In genomic region chr12:104464899-104465298, GRCh38 we compare ENCODE assay signal across 14 cellular contexts. TPM values are rescaled to one million over a fixed set of nuclear protein-coding genes. Genes with fewer than 3 reads are reported as not detected.
DNase-seq lines count a peak whose midpoint lies in the region; ATAC-seq and TF ChIP-seq lines count a peak whose summit lies in the region.
"Had no signal": no experiment of that assay in that cellular context is flagged by ENCODE, and none has a peak within 500 bp of the region (broad histone marks: within the 10 kb centered on the region; RNA-seq: fewer than 3 reads in every experiment).

No MANE protein-coding gene starts in this region.

- no peak for TF ChIP-seq CTCF in DND-41 (IDR thresholded peaks at IDR 0.05; ENCODE audit: borderline replicate concordance, extremely low read depth, low read length, poor library complexity, severe bottlenecking)
- no peak for TF ChIP-seq CTCF in activated CD8-positive, alpha-beta T cell treated with anti-CD3 and anti-CD28 coated beads for 36 hours (IDR thresholded peaks at IDR 0.05)

- POLR2A ChIA-PET in activated CD8-positive, alpha-beta T cell treated with anti-CD3 and anti-CD28 coated beads for 36 hours (lab: Charles Lee): no interaction called here

- peaks cover 0 to 1% (median 0%) of the 10 kb centered on the region in 7 donors for H3K9me3 Mint-ChIP-seq in CD4-positive, CD25-positive, alpha-beta regulatory T cell
- peaks cover 5% of the 10 kb centered on the region for H3K9me3 Mint-ChIP-seq in activated CD8-positive, alpha-beta T cell treated with anti-CD3 and anti-CD28 coated beads for 36 hours
- no peaks in the 10 kb centered on the region for H3K9me3 Mint-ChIP-seq in memory B cell

- ATAC-seq in CD4-positive, CD25-positive, alpha-beta regulatory T cell (ENCODE audit: low read depth in 2 of 2): no peak
- no peak for ATAC-seq in DND-41 (ENCODE audit: insufficient read depth, low read depth)
- no peak for ATAC-seq in activated CD8-positive, alpha-beta T cell treated with anti-CD3 and anti-CD28 coated beads for 36 hours
- ATAC-seq in memory B cell (ENCODE audit: low read depth): no peak
- no peak for ATAC-seq in GM18517 (IDR thresholded peaks at IDR 0.05; ENCODE audit: unreplicated experiment)

- H3K27me3 ChIP-seq in CD4-positive, CD25-positive, alpha-beta regulatory T cell (ENCODE audit: control insufficient read depth, insufficient read depth, low read length): no peaks in the 10 kb centered on the region
- no peaks in the 10 kb centered on the region for H3K27me3 ChIP-seq in DND-41 (ENCODE audit: insufficient read depth, low read length, poor library complexity)
- H3K27me3 ChIP-seq: Peyer's patch, suprapubic skin had no signal

- peaks cover 99% of the 10 kb centered on the region for H3K4me1 ChIP-seq in CD4-positive, CD25-positive, alpha-beta regulatory T cell (ENCODE audit: control insufficient read depth, insufficient read depth, low read length, poor library complexity, severe bottlenecking)
- peaks cover 100% of the 10 kb centered on the region for H3K4me1 ChIP-seq in DND-41 (ENCODE audit: insufficient read depth, low read length)

- H3K36me3 Mint-ChIP-seq in CD4-positive, CD25-positive, alpha-beta regulatory T cell: peaks cover 22% of the 10 kb centered on the region
- H3K36me3 Mint-ChIP-seq in activated CD8-positive, alpha-beta T cell treated with anti-CD3 and anti-CD28 coated beads for 36 hours (ENCODE audit: low read depth): peaks cover 24% of the 10 kb centered on the region
- H3K36me3 Mint-ChIP-seq in memory B cell: no peaks in the 10 kb centered on the region

- peak overlapping the region; percentile 90 to 99 (median 92) for H3K27ac Mint-ChIP-seq in CD4-positive, CD25-positive, alpha-beta regulatory T cell
- peak overlapping the region; percentile 68 for H3K27ac Mint-ChIP-seq in activated CD8-positive, alpha-beta T cell treated with anti-CD3 and anti-CD28 coated beads for 36 hours
- peak overlapping the region; percentile 33 for H3K27ac Mint-ChIP-seq in memory B cell

- no peaks in the 10 kb centered on the region for H3K36me3 ChIP-seq in CD4-positive, CD25-positive, alpha-beta regulatory T cell (ENCODE audit: control insufficient read depth, insufficient read depth, low read length)
- H3K36me3 ChIP-seq in DND-41 (ENCODE audit: insufficient read depth, low read length): peaks cover 54% of the 10 kb centered on the region
- H3K36me3 ChIP-seq: Peyer's patch, suprapubic skin had no signal

- no peak overlapping the region for H2AFZ ChIP-seq in DND-41 (ENCODE audit: low read depth, low read length)

- H3K4me1 Mint-ChIP-seq in CD4-positive, CD25-positive, alpha-beta regulatory T cell: peaks cover 44 to 95% (median 78%) of the 10 kb centered on the region in 4 donors
- H3K4me1 Mint-ChIP-seq in activated CD8-positive, alpha-beta T cell treated with anti-CD3 and anti-CD28 coated beads for 36 hours (ENCODE audit: low read depth): peaks cover 89% of the 10 kb centered on the region
- H3K4me1 Mint-ChIP-seq in memory B cell: peaks cover 58% of the 10 kb centered on the region

- H3K4me3 Mint-ChIP-seq in CD4-positive, CD25-positive, alpha-beta regulatory T cell: peak overlapping the region; percentile 75 to 85 (median 81)
- H3K4me3 Mint-ChIP-seq in activated CD8-positive, alpha-beta T cell treated with anti-CD3 and anti-CD28 coated beads for 36 hours: no peak overlapping the region
- H3K4me3 Mint-ChIP-seq in memory B cell: peak overlapping the region; percentile 17

- intact Hi-C loops in activated CD8-positive, alpha-beta T cell treated with anti-CD3 and anti-CD28 coated beads for 36 hours (cut with micrococcal nuclease): no loop called here

- peak overlapping the region; percentile 88 for H3K27ac ChIP-seq in CD4-positive, CD25-positive, alpha-beta regulatory T cell (ENCODE audit: insufficient read depth, low read length, poor library complexity, severe bottlenecking)
- H3K27ac ChIP-seq in DND-41 (ENCODE audit: low read length): peak overlapping the region; percentile 89
- H3K27ac ChIP-seq: C4-2B, coronary artery, suprapubic skin had no signal

- peaks cover 100% of the 10 kb centered on the region for H3K79me2 ChIP-seq in DND-41 (ENCODE audit: insufficient read depth, low read length)

- H3K9ac ChIP-seq in DND-41 (ENCODE audit: low read depth, low read length): peak overlapping the region; percentile 35

- peak overlapping the region; percentile 83 for H3K4me2 ChIP-seq in DND-41 (ENCODE audit: insufficient read depth, low read length)

- H4K20me1 ChIP-seq in DND-41 (ENCODE audit: insufficient read depth, low read length): peaks cover 22% of the 10 kb centered on the region

- no peak for DNase-seq in CD4-positive, CD25-positive, alpha-beta regulatory T cell
- DNase-seq in DND-41 (peak; percentile 12), memory B cell (ENCODE audit: low spot score in 2 of 2) (no peak), SHP77 treated with DMSO at 0.1 percent for 48 hours (lab: John Stamatoyannopoulos, UW) (no peak), NCI-H2171 (lab: John Stamatoyannopoulos, UW) (no peak), SK-N-DZ (ENCODE audit: low spot score) (no peak)
- no peak for DNase-seq in activated CD8-positive, alpha-beta T cell treated with anti-CD3 and anti-CD28 coated beads for 36 hours
- DNase-seq: mesendoderm, NCI-H187, Peyer's patch had no signal

- no peaks in the 10 kb centered on the region for H3K9me3 ChIP-seq in CD4-positive, CD25-positive, alpha-beta regulatory T cell (ENCODE audit: control insufficient read depth in 2 of 2, low read length in 2 of 2)
- H3K9me3 ChIP-seq in DND-41 (ENCODE audit: insufficient read depth, low read length, severe bottlenecking): no peaks in the 10 kb centered on the region
- H3K9me3 ChIP-seq: Peyer's patch, suprapubic skin had no signal

- H3K27me3 Mint-ChIP-seq in CD4-positive, CD25-positive, alpha-beta regulatory T cell: no peaks in the 10 kb centered on the region
- no peaks in the 10 kb centered on the region for H3K27me3 Mint-ChIP-seq in activated CD8-positive, alpha-beta T cell treated with anti-CD3 and anti-CD28 coated beads for 36 hours
- H3K27me3 Mint-ChIP-seq in memory B cell: no peaks in the 10 kb centered on the region

- CTCF ChIA-PET in activated CD8-positive, alpha-beta T cell treated with anti-CD3 and anti-CD28 coated beads for 36 hours (lab: Charles Lee): no interaction called here

- H3K4me3 ChIP-seq in CD4-positive, CD25-positive, alpha-beta regulatory T cell (ENCODE audit: low read depth, low read length): peak overlapping the region; percentile 97
- H3K4me3 ChIP-seq in DND-41 (ENCODE audit: low read depth in 1 of 2, low read length in 2 of 2): peak overlapping the region in 1 of 2 experiments; percentile 45; a peak in 2 of 4 replicates
- H3K4me3 ChIP-seq: coronary artery, Peyer's patch, suprapubic skin had no signal

RNA-seq across cellular contexts. Expression of gene CHST11, which starts 8.2 kb away (rescaled TPM):
- 192 TPM for total RNA-seq in CD4-positive, CD25-positive, alpha-beta regulatory T cell
- 100 to 1,000 TPM in 2 of 4 donors, 10 to 100 TPM in 2; 70.2 to 114 (median 99.5) TPM for polyA plus RNA-seq in CD4-positive, CD25-positive, alpha-beta regulatory T cell
- 10 to 100 TPM; 30.9 to 33.9 TPM for total RNA-seq in activated CD8-positive, alpha-beta T cell treated with anti-CD3 and anti-CD28 coated beads for 36 hours
- polyA plus RNA-seq in SK-N-DZ (2014; cell fraction: cytosol; rRNA removed): 6.9 and 7.2 TPM in 2 replicates
- 2.9 and 7.1 TPM in 2 replicates for polyA plus RNA-seq in SK-N-DZ (2014; cell fraction: nucleus; rRNA removed)

Comparison
In these comparisons a context has a peak if more than half of its experiments do, and no peak if none do; other contexts are left out.
1. H3K27ac Mint-ChIP-seq: peak in every context shown above with its lines; median percentile 92 in CD4-positive, CD25-positive, alpha-beta regulatory T cell; 68 in activated CD8-positive, alpha-beta T cell treated with anti-CD3 and anti-CD28 coated beads for 36 hours; 33 in memory B cell.